Comparison of ENCODE assay signal across 2 cellular contexts in the genomic region with DNA sequence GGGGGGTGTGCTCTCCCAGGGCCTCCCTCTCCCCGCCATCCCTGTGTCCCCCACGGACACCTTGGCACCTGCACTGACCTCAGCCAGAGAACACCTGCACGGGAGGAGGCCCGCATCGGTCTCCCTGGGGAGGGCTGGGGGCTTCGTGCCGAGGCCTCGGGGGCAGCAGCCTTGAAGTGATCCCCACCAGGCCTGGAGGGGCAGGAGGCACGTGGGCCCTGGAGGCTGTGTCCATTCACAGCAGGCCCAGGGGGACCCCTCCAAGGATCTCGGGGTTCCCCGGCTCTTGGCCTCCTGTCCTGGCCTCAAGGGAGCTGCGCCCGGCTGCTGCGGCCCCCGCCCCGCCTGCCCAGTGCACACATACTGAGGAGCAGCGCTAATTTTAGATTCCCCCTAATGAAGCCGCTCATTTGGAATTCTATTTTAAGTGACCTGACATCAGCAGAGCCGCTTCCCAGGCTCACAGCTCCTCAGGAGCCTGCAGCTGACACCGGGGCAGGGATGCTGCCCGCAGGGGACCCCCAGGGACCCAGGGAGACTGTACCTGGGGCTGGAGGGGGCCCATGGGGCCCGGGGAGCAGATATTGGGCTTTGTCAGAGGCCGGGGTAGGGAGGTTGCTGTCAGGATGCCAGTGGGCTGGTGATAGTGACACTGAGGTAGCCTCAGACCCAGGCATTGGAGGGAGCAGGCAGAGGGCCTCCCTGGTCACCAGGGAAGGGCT.
TF ChIP-seq lines count a peak whose summit lies in the region.

No MANE protein-coding gene starts in this region.

TF ChIP-seq in HepG2, 621 proteins besides CTCF, POLR2A, EP300 and RAD21:
- no peak for TF ChIP-seq ZNF569 (CRISPR knock-in tag; IDR thresholded peaks at IDR 0.05; ENCODE audit: borderline replicate concordance)
- TF ChIP-seq ZNF20 (CRISPR knock-in tag; IDR thresholded peaks at IDR 0.05), result no peak
- peak; percentile 76 for TF ChIP-seq AGO2 (optimal IDR thresholded peaks at IDR 0.05; ENCODE audit: low read depth, low read length)
- TF ChIP-seq GLI4 (CRISPR knock-in tag; IDR thresholded peaks at IDR 0.05; ENCODE audit: borderline replicate concordance), result no peak

TF ChIP-seq in neural cell, 6 proteins besides CTCF, POLR2A, EP300 and RAD21:
- TF ChIP-seq TAF1 (IDR thresholded peaks at IDR 0.05; ENCODE audit: low read depth), result no peak
- TF ChIP-seq EZH2 (IDR thresholded peaks at IDR 0.05; ENCODE audit: borderline replicate concordance, insufficient read depth, low read length, poor library complexity, severe bottlenecking), result no peak
- no peak for TF ChIP-seq POLR2AphosphoS5 (IDR thresholded peaks at IDR 0.05)
- TF ChIP-seq SMC3 (conservative IDR thresholded peaks at IDR 0.05; ENCODE audit: poor library complexity), result no peak
- TF ChIP-seq MXI1 (conservative IDR thresholded peaks at IDR 0.05; ENCODE audit: poor library complexity, severe bottlenecking), result no peak
- TF ChIP-seq, protein P1, sequence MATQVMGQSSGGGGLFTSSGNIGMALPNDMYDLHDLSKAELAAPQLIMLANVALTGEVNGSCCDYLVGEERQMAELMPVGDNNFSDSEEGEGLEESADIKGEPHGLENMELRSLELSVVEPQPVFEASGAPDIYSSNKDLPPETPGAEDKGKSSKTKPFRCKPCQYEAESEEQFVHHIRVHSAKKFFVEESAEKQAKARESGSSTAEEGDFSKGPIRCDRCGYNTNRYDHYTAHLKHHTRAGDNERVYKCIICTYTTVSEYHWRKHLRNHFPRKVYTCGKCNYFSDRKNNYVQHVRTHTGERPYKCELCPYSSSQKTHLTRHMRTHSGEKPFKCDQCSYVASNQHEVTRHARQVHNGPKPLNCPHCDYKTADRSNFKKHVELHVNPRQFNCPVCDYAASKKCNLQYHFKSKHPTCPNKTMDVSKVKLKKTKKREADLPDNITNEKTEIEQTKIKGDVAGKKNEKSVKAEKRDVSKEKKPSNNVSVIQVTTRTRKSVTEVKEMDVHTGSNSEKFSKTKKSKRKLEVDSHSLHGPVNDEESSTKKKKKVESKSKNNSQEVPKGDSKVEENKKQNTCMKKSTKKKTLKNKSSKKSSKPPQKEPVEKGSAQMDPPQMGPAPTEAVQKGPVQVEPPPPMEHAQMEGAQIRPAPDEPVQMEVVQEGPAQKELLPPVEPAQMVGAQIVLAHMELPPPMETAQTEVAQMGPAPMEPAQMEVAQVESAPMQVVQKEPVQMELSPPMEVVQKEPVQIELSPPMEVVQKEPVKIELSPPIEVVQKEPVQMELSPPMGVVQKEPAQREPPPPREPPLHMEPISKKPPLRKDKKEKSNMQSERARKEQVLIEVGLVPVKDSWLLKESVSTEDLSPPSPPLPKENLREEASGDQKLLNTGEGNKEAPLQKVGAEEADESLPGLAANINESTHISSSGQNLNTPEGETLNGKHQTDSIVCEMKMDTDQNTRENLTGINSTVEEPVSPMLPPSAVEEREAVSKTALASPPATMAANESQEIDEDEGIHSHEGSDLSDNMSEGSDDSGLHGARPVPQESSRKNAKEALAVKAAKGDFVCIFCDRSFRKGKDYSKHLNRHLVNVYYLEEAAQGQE (IDR thresholded peaks at IDR 0.05; ENCODE audit: borderline replicate concordance), result no peak
TF ChIP-seq in neural cell: peak in this region for 0.
